ENCODE assay signal across 8 cellular contexts in the genomic region with DNA sequence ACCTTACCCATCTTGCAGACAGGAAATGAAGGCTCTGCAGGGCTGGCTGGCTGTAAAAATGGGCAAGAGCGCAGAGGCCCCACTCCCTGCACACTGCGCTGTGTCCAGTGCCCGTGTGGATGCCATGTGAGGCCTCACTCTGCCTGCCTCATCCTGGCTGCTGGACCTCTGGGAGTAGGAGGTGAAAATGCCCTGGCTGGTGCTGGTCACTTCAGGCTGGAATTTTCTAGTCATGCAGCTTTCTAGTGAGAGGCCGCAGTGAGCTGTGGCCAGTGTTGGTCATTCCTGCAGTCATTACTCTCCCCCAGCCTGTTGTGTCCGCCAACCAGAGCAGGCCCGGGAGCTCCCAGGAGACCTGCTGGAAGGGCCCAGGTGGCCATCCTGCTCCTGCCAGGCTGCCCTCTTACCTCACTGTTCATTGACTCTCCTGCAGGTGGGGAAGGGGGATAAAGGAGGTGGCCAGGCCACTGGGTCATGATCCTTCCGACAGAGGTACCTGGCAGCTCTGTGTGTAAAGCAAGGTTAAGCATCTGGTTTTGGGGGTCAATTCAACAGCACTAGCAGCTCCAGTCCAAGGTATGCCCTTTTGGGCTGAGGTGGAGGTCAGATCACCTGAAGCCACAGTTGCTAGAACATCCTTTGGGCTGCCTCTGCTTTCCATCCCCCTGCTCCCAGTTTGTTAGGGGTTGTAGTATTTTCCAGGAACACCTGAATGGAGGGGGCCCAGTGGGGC. TPM values are rescaled to one million over a fixed set of nuclear protein-coding genes. Genes with fewer than 3 reads are reported as not detected.
DNase-seq lines count a peak whose midpoint lies in the region; ATAC-seq, FAIRE-seq and TF ChIP-seq lines count a peak whose summit lies in the region.

No MANE protein-coding gene starts in this region.

- peaks cover 62% of the 10 kb centered on the region for H3K36me3 ChIP-seq in adipocyte (ENCODE audit: control insufficient read depth, insufficient read depth, low read length, severe bottlenecking)

- H3K9me3 ChIP-seq in AG04450 (ENCODE audit: control insufficient read depth, insufficient read depth, low read length) (no peaks in the 10 kb centered on the region), adipocyte (ENCODE audit: control insufficient read depth, low read length) (no peaks in the 10 kb centered on the region)

- in situ Hi-C loops in GM13977 (cut with MboI; ENCODE audit: low pct_unique_long_range_greater_than_20kb, low sequenced_read_pairs, unreplicated experiment): loop anchor here (5.0 kb wide), 1 partner anchor 43 kb away; no protein-coding TSS in a partner anchor

- no peak for TF ChIP-seq POLR2A in GM12892 (IDR thresholded peaks at IDR 0.05; ENCODE audit: low read depth, low read length)

- POLR2A ChIA-PET in AG04450 (lab: Yijun Ruan, JAX): interaction anchor here (0.8 to 1.9 kb wide), 2 partner anchors 8 to 11 kb away, joined by 5 read pairs; no protein-coding TSS in a partner anchor

- no peak for FAIRE-seq in GM12892 (lab: Jason Lieb, UNC)

- ATAC-seq in HG02763 (IDR thresholded peaks at IDR 0.05; ENCODE audit: unreplicated experiment) (peak; percentile 5), GM19324 (IDR thresholded peaks at IDR 0.05; ENCODE audit: low FRiP score, unreplicated experiment) (no peak), HG03469 (IDR thresholded peaks at IDR 0.05; ENCODE audit: unreplicated experiment) (no peak)

- H3K4me1 ChIP-seq in adipocyte (ENCODE audit: control insufficient read depth, insufficient read depth, low read length): peaks cover 33% of the 10 kb centered on the region

- H3K4me3 ChIP-seq in AG04450 (ENCODE audit: low read depth, low read length) (no peak overlapping the region), adipocyte (ENCODE audit: low read length) (no peak overlapping the region)

- no peak for TF ChIP-seq CTCF in AG04450 (IDR thresholded peaks at IDR 0.05; ENCODE audit: low read depth, low read length)
- no peak for TF ChIP-seq CTCF in GM13977 (IDR thresholded peaks at IDR 0.05; ENCODE audit: extremely low read depth, insufficient read depth, missing control alignments)

- CTCF ChIA-PET in AG04450 (lab: Charles Lee): interaction anchor here (1.1 to 4.6 kb wide), 3 partner anchors 47 to 49 kb away, joined by 3 to 38 read pairs (median 11); no protein-coding TSS in a partner anchor

- DNase-seq in AG04450 (ENCODE audit: low read depth, low spot score) (no peak), adipocyte (ENCODE audit: low read depth) (no peak), mesenteric fat pad (ENCODE audit: low spot score) (peak; percentile 88), GM13977 (ENCODE audit: low spot score) (no peak), GM12892 (ENCODE audit: insufficient read length) (no peak)

- H3K27me3 ChIP-seq in AG04450 (ENCODE audit: control insufficient read depth, insufficient read depth, low read length) (no peaks in the 10 kb centered on the region), adipocyte (replicated peaks; ENCODE audit: control insufficient read depth, insufficient read depth, low read length) (no peaks in the 10 kb centered on the region)

- peak overlapping the region; percentile 52 for H3K27ac ChIP-seq in AG04450 (ENCODE audit: low read depth, low read length)

- peak overlapping the region; percentile 24 for H3K9ac ChIP-seq in adipocyte (ENCODE audit: low read length)

RNA-seq across cellular contexts. Expression of gene SH2B3, which starts 39.8 kb away (rescaled TPM):
- 21.6 and 22.6 TPM in 2 replicates for polyA plus RNA-seq in AG04450 (2011; rRNA removed)
- polyA minus RNA-seq in AG04450 (2011; rRNA and poly(A)+ RNA removed): 18.2 and 20.4 TPM in 2 replicates
- 43.3 TPM for total RNA-seq in mesenteric fat pad
- 15.8 TPM for polyA plus RNA-seq in GM12892 (2012; ENCODE audit: missing spikeins)
